In genomic region chr4:34193451-34194154, GRCh38 we compare ENCODE assay signal across 20 cellular contexts.
DNase-seq lines count a peak whose midpoint lies in the region; ATAC-seq and TF ChIP-seq lines count a peak whose summit lies in the region.
"Had no signal": no experiment of that assay in that cellular context is flagged by ENCODE, and none has a peak within 500 bp of the region (broad histone marks: within the 10 kb centered on the region; RNA-seq: fewer than 3 reads in every experiment).

No MANE protein-coding gene starts in this region.

- no peaks in the 10 kb centered on the region for H3K79me2 ChIP-seq in mammary epithelial cell (ENCODE audit: insufficient read depth, low read length)

- DNase-seq in HT1080 (ENCODE audit: low read depth) (peak; percentile 21), mammary epithelial cell (peak; percentile 11), fibroblast of the aortic adventitia (ENCODE audit: low read depth) (peak; percentile 63), spleen (no peak), upper lobe of right lung (no peak), HCEC 1CT (no peak)
- no peak for DNase-seq in CD4-positive, alpha-beta T cell
- DNase-seq: activated CD4-positive, alpha-beta T cell treated with anti-CD3 and anti-CD28 coated beads for 1 hour; activated naive CD4-positive, alpha-beta T cell treated with anti-CD3 and anti-CD28 coated beads for 36 hours; activated T-cell treated with anti-CD3 and anti-CD28 coated beads, Interleukin-2, amount 50 U/mL, for 4 hours; aorta; BE2C; Caco-2; effector memory CD8-positive, alpha-beta T cell; NCI-H1417; NCI-H524 treated with DMSO at 0.1 percent for 48 hours; nephron progenitor cell; SHP77 treated with DMSO at 0.1 percent for 48 hours; stimulated activated CD4-positive, alpha-beta T cell treated with anti-CD3 and anti-CD28 coated beads, Interleukin-4, amount 100 ng/mL, for 24 hours; stimulated activated naive CD8-positive, alpha-beta T cell treated with anti-CD3 and anti-CD28 coated beads, Interleukin-15, amount 100 ng/mL, for 72 hours had no signal

- CTCF ChIA-PET in mammary epithelial cell (lab: Charles Lee; ENCODE audit: low non-redundant PET): no interaction called here
- CTCF ChIA-PET in CD4-positive, alpha-beta T cell (lab: Charles Lee): no interaction called here

- no peak overlapping the region for H3K9ac ChIP-seq in mammary epithelial cell (ENCODE audit: insufficient read depth, low read length)

- TF ChIP-seq POLR2A in spleen (IDR thresholded peaks at IDR 0.05): no peak

- H3K27me3 ChIP-seq in mammary epithelial cell (ENCODE audit: insufficient read depth, low read length) (no peaks in the 10 kb centered on the region), spleen (replicated peaks in 1 of 7) (no peaks in the 10 kb centered on the region), upper lobe of right lung (no peaks in the 10 kb centered on the region)
- no peaks in the 10 kb centered on the region for H3K27me3 ChIP-seq in CD4-positive, alpha-beta T cell (ENCODE audit: control insufficient read depth, insufficient read depth, low read length)
- H3K27me3 ChIP-seq: BE2C had no signal

- H2AFZ ChIP-seq in mammary epithelial cell (ENCODE audit: low read depth, low read length): peak overlapping the region; percentile 10

- peak overlapping the region; percentile 58 for H3K4me2 ChIP-seq in mammary epithelial cell (ENCODE audit: insufficient read depth, low read depth, low read length)

- H3K4me1 Mint-ChIP-seq in CD4-positive, alpha-beta T cell (ENCODE audit: low read depth): no peaks in the 10 kb centered on the region
- H3K4me1 Mint-ChIP-seq: nephron progenitor cell; stimulated activated naive CD8-positive, alpha-beta T cell treated with anti-CD3 and anti-CD28 coated beads, Interleukin-15, amount 100 ng/mL, for 72 hours had no signal

- H3K27ac ChIP-seq in mammary epithelial cell (ENCODE audit: insufficient read depth, low read depth, low read length) (no peak overlapping the region), spleen (no peak overlapping the region), upper lobe of right lung (no peak overlapping the region)
- H3K27ac ChIP-seq in CD4-positive, alpha-beta T cell (ENCODE audit: low read depth, low read length): no peak overlapping the region

- H3K4me3 ChIP-seq in mammary epithelial cell (replicated peaks in 1 of 3; ENCODE audit: insufficient read depth in 1 of 3, low read depth in 2 of 3, low read length in 3 of 3) (no peak overlapping the region), fibroblast of the aortic adventitia (ENCODE audit: low read depth, low read length) (no peak overlapping the region), spleen (no peak overlapping the region), upper lobe of right lung (no peak overlapping the region)

- BruUV-seq in mammary epithelial cell (replicated peaks; lab: Mats Ljungman, UMichigan): no TSS peak

- H3K36me3 ChIP-seq in mammary epithelial cell (ENCODE audit: insufficient read depth, low read length): no peaks in the 10 kb centered on the region
- no peaks in the 10 kb centered on the region for H3K36me3 ChIP-seq in spleen
- no peaks in the 10 kb centered on the region for H3K36me3 ChIP-seq in upper lobe of right lung
- H3K36me3 ChIP-seq: BE2C had no signal

- 56% methylated on average over 5 of the region's 5 CpGs for WGBS in mammary epithelial cell (ENCODE audit: low coverage, missing lambda C conversion rate)
- WGBS in spleen, 5 donors: 70 to 78% (median 70%) methylated on average over 5 of the region's 5 CpGs

- TF ChIP-seq CTCF in mammary epithelial cell (conservative IDR thresholded peaks at IDR 0.05 in 1 of 2, IDR thresholded peaks at IDR 0.05 in 1 of 2; ENCODE audit: extremely low read depth in 1 of 2, insufficient read depth in 1 of 2, low read depth in 1 of 2, low read length in 2 of 2): no peak
- TF ChIP-seq CTCF in fibroblast of the aortic adventitia (IDR thresholded peaks at IDR 0.05; ENCODE audit: insufficient read depth, low read length): no peak
- no peak for TF ChIP-seq CTCF in spleen (IDR thresholded peaks at IDR 0.05 in 8 of 11, conservative IDR thresholded peaks at IDR 0.05 in 3 of 11)
- TF ChIP-seq CTCF in upper lobe of right lung (IDR thresholded peaks at IDR 0.05): no peak
- TF ChIP-seq CTCF in CD4-positive, alpha-beta T cell (IDR thresholded peaks at IDR 0.05): no peak

- POLR2A ChIA-PET in CD4-positive, alpha-beta T cell (lab: Charles Lee): no interaction called here

- H3K27ac Mint-ChIP-seq in CD4-positive, alpha-beta T cell: no peak overlapping the region
- H3K27ac Mint-ChIP-seq: activated naive CD4-positive, alpha-beta T cell treated with anti-CD3 and anti-CD28 coated beads for 36 hours; effector memory CD8-positive, alpha-beta T cell; nephron progenitor cell; stimulated activated naive CD8-positive, alpha-beta T cell treated with anti-CD3 and anti-CD28 coated beads, Interleukin-15, amount 100 ng/mL, for 72 hours had no signal

- in situ Hi-C loops in mammary epithelial cell (cut with MboI; ENCODE audit: low sequenced_read_pairs in 2 of 2): no loop called here

- H3K27me3 Mint-ChIP-seq in CD4-positive, alpha-beta T cell: no peaks in the 10 kb centered on the region
- H3K27me3 Mint-ChIP-seq: effector memory CD8-positive, alpha-beta T cell; stimulated activated naive CD8-positive, alpha-beta T cell treated with anti-CD3 and anti-CD28 coated beads, Interleukin-15, amount 100 ng/mL, for 72 hours had no signal

- no peaks in the 10 kb centered on the region for H4K20me1 ChIP-seq in mammary epithelial cell (ENCODE audit: insufficient read depth, low read length)

- H3K4me1 ChIP-seq in mammary epithelial cell (ENCODE audit: insufficient read depth, low read length) (peaks cover 10% of the 10 kb centered on the region), spleen (no peaks in the 10 kb centered on the region), upper lobe of right lung (no peaks in the 10 kb centered on the region)
- H3K4me1 ChIP-seq: BE2C, Caco-2 had no signal

- H3K9me3 Mint-ChIP-seq in CD4-positive, alpha-beta T cell: no peaks in the 10 kb centered on the region
- H3K9me3 Mint-ChIP-seq: activated naive CD4-positive, alpha-beta T cell treated with anti-CD3 and anti-CD28 coated beads for 36 hours; nephron progenitor cell had no signal

- intact Hi-C loops in mammary epithelial cell (cut with micrococcal nuclease): no loop called here
- intact Hi-C loops in spleen (cut with DNase I; ENCODE audit: low total_unique reads): no loop called here
- intact Hi-C loops in upper lobe of right lung (cut with DNase I): no loop called here
- intact Hi-C loops in CD4-positive, alpha-beta T cell (cut with DNase I, micrococcal nuclease): no loop called here

- dilution Hi-C loops in mammary epithelial cell (cut with HindIII; ENCODE audit: low sequenced_read_pairs): no loop called here

- no peak for ATAC-seq in upper lobe of right lung
- ATAC-seq in CD4-positive, alpha-beta T cell (ENCODE audit: poor library complexity): no peak
- ATAC-seq: activated T-cell treated with anti-CD3 and anti-CD28 coated beads, Interleukin-2, amount 50 U/mL, for 4 hours; effector memory CD8-positive, alpha-beta T cell; stimulated activated naive CD8-positive, alpha-beta T cell treated with anti-CD3 and anti-CD28 coated beads, Interleukin-15, amount 100 ng/mL, for 72 hours had no signal

- H3K36me3 Mint-ChIP-seq in CD4-positive, alpha-beta T cell (ENCODE audit: low read depth): no peaks in the 10 kb centered on the region

- no peak overlapping the region for H3K4me3 Mint-ChIP-seq in CD4-positive, alpha-beta T cell
- H3K4me3 Mint-ChIP-seq: activated naive CD4-positive, alpha-beta T cell treated with anti-CD3 and anti-CD28 coated beads for 36 hours; activated T-cell treated with anti-CD3 and anti-CD28 coated beads, Interleukin-2, amount 50 U/mL, for 4 hours; effector memory CD8-positive, alpha-beta T cell; nephron progenitor cell; stimulated activated naive CD8-positive, alpha-beta T cell treated with anti-CD3 and anti-CD28 coated beads, Interleukin-15, amount 100 ng/mL, for 72 hours had no signal

- H3K9me3 ChIP-seq in mammary epithelial cell (replicated peaks; ENCODE audit: insufficient read depth, low read length) (no peaks in the 10 kb centered on the region), spleen (no peaks in the 10 kb centered on the region), upper lobe of right lung (no peaks in the 10 kb centered on the region)
- no peaks in the 10 kb centered on the region for H3K9me3 ChIP-seq in CD4-positive, alpha-beta T cell (ENCODE audit: control insufficient read depth, low read length)
- H3K9me3 ChIP-seq: BE2C, Caco-2 had no signal

Comparison
In these comparisons a context has a peak if more than half of its experiments do, and no peak if none do; other contexts are left out.
1. DNase-seq: peak in HT1080 (single experiment), mammary epithelial cell (single experiment) and fibroblast of the aortic adventitia (single experiment); none in spleen (single experiment), upper lobe of right lung (single experiment), CD4-positive, alpha-beta T cell (0 of 10) and HCEC 1CT (single experiment).